ENCODE assay signal across 14 cellular contexts in the genomic region with DNA sequence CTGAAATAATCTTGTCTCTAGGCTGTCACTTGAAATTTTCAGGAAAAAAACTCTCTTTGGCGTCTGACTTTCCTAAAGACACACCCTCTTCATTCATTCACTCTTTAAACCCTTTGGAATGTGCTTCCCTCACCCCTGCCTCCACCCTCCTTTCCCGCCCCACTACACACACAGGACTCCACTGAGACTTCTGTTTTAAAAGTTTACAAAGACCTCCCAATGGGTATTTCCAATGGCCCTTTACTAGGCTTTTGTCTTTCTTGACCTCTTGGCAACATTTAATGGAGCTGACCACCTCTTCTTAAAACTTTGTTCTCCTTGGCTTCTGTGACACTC.
DNase-seq lines count a peak whose midpoint lies in the region; ATAC-seq and TF ChIP-seq lines count a peak whose summit lies in the region.
"Had no signal": no experiment of that assay in that cellular context is flagged by ENCODE, and none has a peak within 500 bp of the region (broad histone marks: within the 10 kb centered on the region; RNA-seq: fewer than 3 reads in every experiment).

No MANE protein-coding gene starts in this region.

- H3K9me3 ChIP-seq in left ventricle myocardium inferior (replicated peaks), result no peaks in the 10 kb centered on the region
- H3K9me3 ChIP-seq: stomach had no signal

- H3K36me3 ChIP-seq in left ventricle myocardium inferior, result no peaks in the 10 kb centered on the region
- H3K36me3 ChIP-seq: stomach had no signal

- no peak overlapping the region for H3K4me3 Mint-ChIP-seq in WTC11
- H3K4me3 Mint-ChIP-seq in activated T-helper 2 cell treated with anti-CD3 and anti-CD28 coated beads, Interferon-gamma antibody, Interleukin-2, Interleukin-4, amounts not matched to agents 10 μg/mL and 5 μg/mL and 100 μg/mL, durations not matched to agents 14 hours and 24 hours and 36 hours (ENCODE audit: low read depth), result no peak overlapping the region
- H3K4me3 Mint-ChIP-seq: activated T-helper 1 cell treated with anti-CD3 and anti-CD28 coated beads, Interleukin-12 subunit alpha, Interleukin-12 subunit beta, Interleukin-2, Interleukin-4 antibody, amounts not matched to agents 30 ng/mL and 10 ng/mL and 1 ng/mL, durations not matched to agents 14 hours and 24 hours and 36 hours had no signal

- no peak overlapping the region for H3K27ac Mint-ChIP-seq in WTC11
- H3K27ac Mint-ChIP-seq in activated T-helper 2 cell treated with anti-CD3 and anti-CD28 coated beads, Interferon-gamma antibody, Interleukin-2, Interleukin-4, amounts not matched to agents 10 μg/mL and 5 μg/mL and 100 μg/mL, durations not matched to agents 14 hours and 24 hours and 36 hours, result no peak overlapping the region
- H3K27ac Mint-ChIP-seq: activated T-helper 1 cell treated with anti-CD3 and anti-CD28 coated beads, Interleukin-12 subunit alpha, Interleukin-12 subunit beta, Interleukin-2, Interleukin-4 antibody, amounts not matched to agents 30 ng/mL and 10 ng/mL and 1 ng/mL, durations not matched to agents 14 hours and 24 hours and 36 hours had no signal

- POLR2A ChIA-PET in WTC11 (lab: Charles Lee), result no interaction called here

- DNase-seq in left ventricle myocardium inferior, result no peak
- DNase-seq in cardiac septum (ENCODE audit: low spot score), result no peak
- DNase-seq in WTC11 (ENCODE audit: low spot score), result no peak
- peak; percentile 45 for DNase-seq in glomerular visceral epithelial cell (ENCODE audit: extremely low spot score)
- DNase-seq in NCI-H345 treated with DMSO at 0.1 percent for 48 hours (lab: John Stamatoyannopoulos, UW; ENCODE audit: unreplicated experiment), result no peak
- DNase-seq in lower leg skin (ENCODE audit: low spot score in 2 of 2), result no peak
- no peak for DNase-seq in activated T-helper 2 cell treated with anti-CD3 and anti-CD28 coated beads, Interferon-gamma antibody, Interleukin-2, Interleukin-4, amounts not matched to agents 10 μg/mL and 5 μg/mL and 100 μg/mL, durations not matched to agents 14 hours and 24 hours and 36 hours (ENCODE audit: low spot score)
- DNase-seq: cerebellar nuclear complex, DMS79 treated with DMSO at 0.1 percent for 48 hours, NCI-H526, stomach had no signal

- intact Hi-C loops in left ventricle myocardium inferior (cut with micrococcal nuclease), result no loop called here
- intact Hi-C loops in cardiac septum (cut with DNase I), result no loop called here
- intact Hi-C loops in lower leg skin (cut with DNase I; ENCODE audit: low total_unique reads), result no loop called here
- intact Hi-C loops in activated T-helper 2 cell treated with anti-CD3 and anti-CD28 coated beads, Interferon-gamma antibody, Interleukin-2, Interleukin-4, amounts not matched to agents 10 μg/mL and 5 μg/mL and 100 μg/mL, durations not matched to agents 14 hours and 24 hours and 36 hours (cut with micrococcal nuclease), result no loop called here

- H3K27me3 Mint-ChIP-seq in WTC11 (ENCODE audit: low read depth), result no peaks in the 10 kb centered on the region; the same call in 1 of the 2 replicates
- no peaks in the 10 kb centered on the region for H3K27me3 Mint-ChIP-seq in activated T-helper 2 cell treated with anti-CD3 and anti-CD28 coated beads, Interferon-gamma antibody, Interleukin-2, Interleukin-4, amounts not matched to agents 10 μg/mL and 5 μg/mL and 100 μg/mL, durations not matched to agents 14 hours and 24 hours and 36 hours (ENCODE audit: low read depth)

- no peaks in the 10 kb centered on the region for H3K27me3 ChIP-seq in left ventricle myocardium inferior (ENCODE audit: low read depth)
- H3K27me3 ChIP-seq: stomach had no signal

- CTCF ChIA-PET in WTC11 (lab: Charles Lee), result no interaction called here

- H3K4me1 ChIP-seq in left ventricle myocardium inferior, result peaks cover 95% of the 10 kb centered on the region

- no peak for TF ChIP-seq CTCF in left ventricle myocardium inferior (IDR thresholded peaks at IDR 0.05; ENCODE audit: borderline replicate concordance)
- TF ChIP-seq CTCF in WTC11 (IDR thresholded peaks at IDR 0.05), result no peak
- no peak for TF ChIP-seq CTCF in lower leg skin (IDR thresholded peaks at IDR 0.05)

- H3K4me3 ChIP-seq in left ventricle myocardium inferior (no peak overlapping the region), lower leg skin (ENCODE audit: low read depth, poor library complexity, severe bottlenecking) (no peak overlapping the region)
- H3K4me3 ChIP-seq: stomach had no signal

- H3K4me1 Mint-ChIP-seq in WTC11, result peaks cover 43% of the 10 kb centered on the region
- H3K4me1 Mint-ChIP-seq in activated T-helper 2 cell treated with anti-CD3 and anti-CD28 coated beads, Interferon-gamma antibody, Interleukin-2, Interleukin-4, amounts not matched to agents 10 μg/mL and 5 μg/mL and 100 μg/mL, durations not matched to agents 14 hours and 24 hours and 36 hours (ENCODE audit: low read depth), result peaks cover 20% of the 10 kb centered on the region

- TF ChIP-seq POLR2A in lower leg skin (IDR thresholded peaks at IDR 0.05), result no peak

- peak; percentile 89 for ATAC-seq in WTC11
- ATAC-seq in HG03469 (IDR thresholded peaks at IDR 0.05; ENCODE audit: unreplicated experiment), result no peak
- ATAC-seq: activated CD4-positive, CD25-positive, alpha-beta regulatory T cell treated with anti-CD3 and anti-CD28 coated beads, Interleukin-2, amount 50 U/mL, for 24 hours had no signal

- peak overlapping the region; percentile 3 for H3K27ac ChIP-seq in left ventricle myocardium inferior (replicated peaks)

- H3K36me3 Mint-ChIP-seq in WTC11, result peaks cover 3% of the 10 kb centered on the region
- H3K36me3 Mint-ChIP-seq in activated T-helper 2 cell treated with anti-CD3 and anti-CD28 coated beads, Interferon-gamma antibody, Interleukin-2, Interleukin-4, amounts not matched to agents 10 μg/mL and 5 μg/mL and 100 μg/mL, durations not matched to agents 14 hours and 24 hours and 36 hours (ENCODE audit: low read depth), result peaks cover 18% of the 10 kb centered on the region

- H3K9me3 Mint-ChIP-seq in WTC11, result peaks cover 3% of the 10 kb centered on the region; the same call in 1 of the 2 replicates
- no peaks in the 10 kb centered on the region for H3K9me3 Mint-ChIP-seq in activated T-helper 2 cell treated with anti-CD3 and anti-CD28 coated beads, Interferon-gamma antibody, Interleukin-2, Interleukin-4, amounts not matched to agents 10 μg/mL and 5 μg/mL and 100 μg/mL, durations not matched to agents 14 hours and 24 hours and 36 hours
- H3K9me3 Mint-ChIP-seq: activated T-helper 1 cell treated with anti-CD3 and anti-CD28 coated beads, Interleukin-12 subunit alpha, Interleukin-12 subunit beta, Interleukin-2, Interleukin-4 antibody, amounts not matched to agents 30 ng/mL and 10 ng/mL and 1 ng/mL, durations not matched to agents 14 hours and 24 hours and 36 hours had no signal

- 15 to 18% methylated on average over 2 of the region's 2 CpGs for WGBS in lower leg skin, 2 donors

TF ChIP-seq in WTC11, 78 proteins besides CTCF, POLR2A, EP300 and RAD21:
- no peak for TF ChIP-seq PRRX2 (CRISPR knock-in tag; IDR thresholded peaks at IDR 0.05)
- TF ChIP-seq ELF4 (CRISPR knock-in tag; IDR thresholded peaks at IDR 0.05; ENCODE audit: low read depth), result no peak
- TF ChIP-seq RORB (CRISPR knock-in tag; IDR thresholded peaks at IDR 0.05), result no peak
- TF ChIP-seq CBFB (CRISPR knock-in tag; IDR thresholded peaks at IDR 0.05; ENCODE audit: low read depth), result no peak
- no peak for TF ChIP-seq GRHL2 (CRISPR knock-in tag; IDR thresholded peaks at IDR 0.05; ENCODE audit: insufficient replicate concordance, severe bottlenecking)
- TF ChIP-seq, protein P1, sequence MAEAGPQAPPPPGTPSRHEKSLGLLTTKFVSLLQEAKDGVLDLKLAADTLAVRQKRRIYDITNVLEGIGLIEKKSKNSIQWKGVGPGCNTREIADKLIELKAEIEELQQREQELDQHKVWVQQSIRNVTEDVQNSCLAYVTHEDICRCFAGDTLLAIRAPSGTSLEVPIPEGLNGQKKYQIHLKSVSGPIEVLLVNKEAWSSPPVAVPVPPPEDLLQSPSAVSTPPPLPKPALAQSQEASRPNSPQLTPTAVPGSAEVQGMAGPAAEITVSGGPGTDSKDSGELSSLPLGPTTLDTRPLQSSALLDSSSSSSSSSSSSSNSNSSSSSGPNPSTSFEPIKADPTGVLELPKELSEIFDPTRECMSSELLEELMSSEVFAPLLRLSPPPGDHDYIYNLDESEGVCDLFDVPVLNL (CRISPR knock-in tag; IDR thresholded peaks at IDR 0.05; ENCODE audit: borderline replicate concordance, low read depth), result no peak
- no peak for TF ChIP-seq NFYB (CRISPR knock-in tag; conservative IDR thresholded peaks at IDR 0.05; ENCODE audit: low read depth)
- TF ChIP-seq SOX15 (CRISPR knock-in tag; IDR thresholded peaks at IDR 0.05), result no peak
